ENCODE assay signal across 1 cellular context in the genomic region with DNA sequence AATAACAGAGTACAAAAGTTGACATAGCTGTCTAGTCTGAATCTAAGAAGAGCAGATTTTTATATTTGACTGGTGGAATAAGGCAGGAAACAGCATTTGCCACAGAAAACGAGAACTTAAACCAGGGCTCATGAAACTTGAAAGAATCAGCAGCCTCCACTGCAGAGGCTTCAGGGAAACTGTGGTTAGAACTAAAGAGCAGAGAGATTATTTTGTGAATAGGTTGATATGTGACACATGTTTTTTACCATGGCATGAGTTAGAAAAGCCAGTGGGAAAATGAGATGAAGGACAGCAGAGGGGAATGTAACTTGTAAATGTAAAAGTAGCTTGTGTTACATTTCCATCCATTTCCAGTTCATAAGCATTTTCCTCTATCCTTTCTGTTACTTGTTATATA.
A peak's percentile ranks its signal among the peaks of the same experiment; 100 is the strongest.
TF ChIP-seq lines count a peak whose summit lies in the region.

No MANE protein-coding gene starts in this region.

TF ChIP-seq in GM12878, 131 proteins besides CTCF, POLR2A, EP300 and RAD21 (continued from another document):
- no peak for TF ChIP-seq E2F4 (IDR thresholded peaks at IDR 0.05; ENCODE audit: low read depth, low read length)
- no peak for TF ChIP-seq SUZ12 (IDR thresholded peaks at IDR 0.05; ENCODE audit: unreplicated experiment)
- TF ChIP-seq IRF3 (IDR thresholded peaks at IDR 0.05), result no peak
- TF ChIP-seq TCF12 (IDR thresholded peaks at IDR 0.05; ENCODE audit: low read depth, low read length), result 0 out of 2 replicates have a peak, but pooled peaks have one; percentile 46
- peak; percentile 83 for TF ChIP-seq EED (IDR thresholded peaks at IDR 0.05; ENCODE audit: low read depth)
- TF ChIP-seq USF1 (IDR thresholded peaks at IDR 0.05; ENCODE audit: borderline replicate concordance, extremely low read length, insufficient read depth, low read depth, low read length), result no peak
- TF ChIP-seq SREBF2 (IDR thresholded peaks at IDR 0.05; ENCODE audit: low read length), result no peak
- TF ChIP-seq, protein P1, sequence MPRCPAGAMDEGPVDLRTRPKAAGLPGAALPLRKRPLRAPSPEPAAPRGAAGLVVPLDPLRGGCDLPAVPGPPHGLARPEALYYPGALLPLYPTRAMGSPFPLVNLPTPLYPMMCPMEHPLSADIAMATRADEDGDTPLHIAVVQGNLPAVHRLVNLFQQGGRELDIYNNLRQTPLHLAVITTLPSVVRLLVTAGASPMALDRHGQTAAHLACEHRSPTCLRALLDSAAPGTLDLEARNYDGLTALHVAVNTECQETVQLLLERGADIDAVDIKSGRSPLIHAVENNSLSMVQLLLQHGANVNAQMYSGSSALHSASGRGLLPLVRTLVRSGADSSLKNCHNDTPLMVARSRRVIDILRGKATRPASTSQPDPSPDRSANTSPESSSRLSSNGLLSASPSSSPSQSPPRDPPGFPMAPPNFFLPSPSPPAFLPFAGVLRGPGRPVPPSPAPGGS (IDR thresholded peaks at IDR 0.05; ENCODE audit: borderline replicate concordance, insufficient read depth, low read depth, low read length, poor library complexity, severe bottlenecking), result peak; percentile 31
- TF ChIP-seq YBX1 (IDR thresholded peaks at IDR 0.05), result no peak
- no peak for TF ChIP-seq FOS (IDR thresholded peaks at IDR 0.05; ENCODE audit: borderline replicate concordance, extremely low read depth, insufficient read length)
- peak; percentile 67 for TF ChIP-seq BCL11A (IDR thresholded peaks at IDR 0.05; ENCODE audit: low read depth, low read length)
- TF ChIP-seq DPF2 (IDR thresholded peaks at IDR 0.05), result peak; percentile 48; the same call in 1 of the 2 replicates
- TF ChIP-seq MAX (IDR thresholded peaks at IDR 0.05; ENCODE audit: low read depth, low read length), result no peak
- peak; percentile 92 for TF ChIP-seq ATF2 (IDR thresholded peaks at IDR 0.05; ENCODE audit: low read length)
- TF ChIP-seq SMAD1 (IDR thresholded peaks at IDR 0.05; ENCODE audit: low read depth, partially characterized antibody), result peak; percentile 29
- TF ChIP-seq MEF2B (IDR thresholded peaks at IDR 0.05; ENCODE audit: partially characterized antibody, poor library complexity, severe bottlenecking), result peak; percentile 71
- TF ChIP-seq ZBED1 (IDR thresholded peaks at IDR 0.05; ENCODE audit: borderline replicate concordance), result peak; percentile 50; the same call in 1 of the 2 replicates
- 0 out of 2 replicates have a peak, but pooled peaks have one; percentile 16 for TF ChIP-seq STAT3 (IDR thresholded peaks at IDR 0.05; ENCODE audit: low read depth, low read length)
- TF ChIP-seq ATF7 (IDR thresholded peaks at IDR 0.05; ENCODE audit: low read depth), result peak; percentile 55
- TF ChIP-seq SRF (IDR thresholded peaks at IDR 0.05; ENCODE audit: low read depth in 2 of 2, low read length in 2 of 2), result no peak
- TF ChIP-seq NFIC (IDR thresholded peaks at IDR 0.05; ENCODE audit: low read depth, low read length), result peak; percentile 83
- peak; percentile 61 for TF ChIP-seq MLLT1 (IDR thresholded peaks at IDR 0.05)
- no peak for TF ChIP-seq TCF7 (IDR thresholded peaks at IDR 0.05; ENCODE audit: borderline replicate concordance)
